Comparison of ENCODE assay signal across 1 cellular context in genomic region chr6:121376411-121376810, GRCh38.
TF ChIP-seq lines count a peak whose summit lies in the region.

No MANE protein-coding gene starts in this region.

TF ChIP-seq in GM23338, 12 proteins besides CTCF, POLR2A, EP300 and RAD21 (continued from another document):
- TF ChIP-seq REST (IDR thresholded peaks at IDR 0.05; ENCODE audit: unreplicated experiment): no peak
- no peak for TF ChIP-seq CREB1 (CRISPR knock-in tag; IDR thresholded peaks at IDR 0.05; ENCODE audit: low read depth)
- no peak for TF ChIP-seq ZNF114 (CRISPR knock-in tag; IDR thresholded peaks at IDR 0.05)
- no peak for TF ChIP-seq ZNF462 (CRISPR knock-in tag; IDR thresholded peaks at IDR 0.05)
- TF ChIP-seq NANOG (IDR thresholded peaks at IDR 0.05; ENCODE audit: borderline replicate concordance): no peak
- no peak for TF ChIP-seq ETS1 (IDR thresholded peaks at IDR 0.05)
